ENCODE assay signal across 3 cellular contexts in the genomic region with DNA sequence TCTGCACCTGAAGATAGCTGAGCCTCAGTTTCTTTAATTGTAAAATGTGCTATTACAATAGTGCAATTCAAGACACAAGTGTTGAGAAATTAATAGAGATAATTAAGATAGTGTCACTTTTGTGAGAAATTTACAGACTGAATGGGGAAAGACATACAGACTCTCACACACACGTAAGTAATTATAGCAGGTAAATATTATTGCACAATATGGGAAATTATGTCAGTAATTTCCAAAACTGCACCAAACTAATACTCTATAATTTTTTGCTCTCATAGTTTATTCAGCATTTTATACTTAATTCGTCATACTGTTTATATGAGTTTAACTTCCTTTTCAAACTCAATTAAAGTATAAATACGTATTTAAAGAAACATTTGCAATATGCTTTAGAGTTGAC.
A peak's percentile ranks its signal among the peaks of the same experiment; 100 is the strongest.
TF ChIP-seq lines count a peak whose summit lies in the region.

No MANE protein-coding gene starts in this region.

TF ChIP-seq in HepG2, 621 proteins besides CTCF, POLR2A, EP300 and RAD21:
- peak; percentile 73 for TF ChIP-seq CEBPB (IDR thresholded peaks at IDR 0.05; ENCODE audit: borderline replicate concordance, low read depth, low read length)
- TF ChIP-seq RBFOX2 (IDR thresholded peaks at IDR 0.05; ENCODE audit: low read depth, low read length) = no peak

TF ChIP-seq in IMR-90, 13 proteins besides CTCF, POLR2A, EP300 and RAD21:
- TF ChIP-seq CHD1 (IDR thresholded peaks at IDR 0.05; ENCODE audit: low read depth, low read length) (no peak), CEBPB (IDR thresholded peaks at IDR 0.05; ENCODE audit: low read depth, low read length) (peak; percentile 61), MAZ (IDR thresholded peaks at IDR 0.05; ENCODE audit: borderline replicate concordance, low read depth, low read length) (no peak), RCOR1 (IDR thresholded peaks at IDR 0.05; ENCODE audit: insufficient replicate concordance, low read length) (no peak)
TF ChIP-seq in IMR-90: peak in this region for 1.

TF ChIP-seq in K562, 482 proteins besides CTCF, POLR2A, EP300 and RAD21:
- TF ChIP-seq GTF2A2 (tag; IDR thresholded peaks at IDR 0.05) (no peak), FOXA1 (IDR thresholded peaks at IDR 0.05; ENCODE audit: borderline replicate concordance) (no peak), CEBPG (CRISPR knock-in tag; IDR thresholded peaks at IDR 0.05) (no peak), CEBPG (tag; conservative IDR thresholded peaks at IDR 0.05 in 1 of 2, IDR thresholded peaks at IDR 0.05 in 1 of 2) (peak in 1 of 2 experiments; percentile 79; a peak in 2 of 4 replicates), CEBPB (tag; IDR thresholded peaks at IDR 0.05) (peak; percentile 65), GTF2F1 (IDR thresholded peaks at IDR 0.05; ENCODE audit: low read depth, low read length) (no peak), ASH1L (IDR thresholded peaks at IDR 0.05; ENCODE audit: borderline replicate concordance, low read depth, partially characterized antibody) (no peak), ZNF561 (CRISPR knock-in tag; conservative IDR thresholded peaks at IDR 0.05) (no peak)
